1 cellular context compared by ENCODE assay signal in the genomic region with DNA sequence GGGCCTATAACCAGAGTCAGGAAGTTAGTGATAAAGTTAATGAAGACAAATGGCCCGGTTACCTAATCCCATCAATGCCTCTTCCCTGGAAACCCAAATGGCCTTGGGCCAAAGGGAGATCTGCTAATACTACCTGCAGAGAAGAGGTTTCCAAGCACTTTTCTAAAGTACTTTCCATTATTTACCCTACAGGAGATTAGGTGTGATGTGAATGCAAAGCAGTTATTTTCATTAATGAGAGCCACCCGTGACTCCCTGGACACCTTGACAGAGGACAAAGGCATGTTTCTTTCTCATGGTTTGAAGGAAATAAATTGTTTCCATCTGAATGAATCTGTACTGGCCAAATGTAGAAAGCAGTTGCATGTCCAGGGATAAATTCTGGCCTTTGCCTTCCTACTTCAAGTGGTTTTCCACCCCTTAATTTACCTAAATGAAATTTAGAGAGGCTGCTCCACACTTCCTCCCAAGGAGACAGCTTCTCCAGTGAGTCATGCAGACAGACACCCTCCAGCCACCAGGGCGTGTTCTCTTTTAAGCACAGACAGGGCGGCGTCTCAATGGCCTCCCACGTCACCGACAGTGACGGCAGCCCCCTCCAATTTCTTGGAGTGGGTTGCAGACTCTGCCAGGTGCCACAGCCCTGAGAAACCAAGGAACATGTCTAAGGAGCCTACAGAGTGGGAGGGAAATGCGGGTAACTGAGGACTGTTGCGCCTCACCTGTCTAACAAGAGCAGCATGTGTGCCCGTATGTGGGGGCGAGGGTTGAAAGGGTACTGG.
TF ChIP-seq lines count a peak whose summit lies in the region.

No MANE protein-coding gene starts in this region.

TF ChIP-seq in HEK293, 187 proteins besides CTCF, POLR2A, EP300 and RAD21 (continued from another document and continues in another):
- TF ChIP-seq, protein P1, sequence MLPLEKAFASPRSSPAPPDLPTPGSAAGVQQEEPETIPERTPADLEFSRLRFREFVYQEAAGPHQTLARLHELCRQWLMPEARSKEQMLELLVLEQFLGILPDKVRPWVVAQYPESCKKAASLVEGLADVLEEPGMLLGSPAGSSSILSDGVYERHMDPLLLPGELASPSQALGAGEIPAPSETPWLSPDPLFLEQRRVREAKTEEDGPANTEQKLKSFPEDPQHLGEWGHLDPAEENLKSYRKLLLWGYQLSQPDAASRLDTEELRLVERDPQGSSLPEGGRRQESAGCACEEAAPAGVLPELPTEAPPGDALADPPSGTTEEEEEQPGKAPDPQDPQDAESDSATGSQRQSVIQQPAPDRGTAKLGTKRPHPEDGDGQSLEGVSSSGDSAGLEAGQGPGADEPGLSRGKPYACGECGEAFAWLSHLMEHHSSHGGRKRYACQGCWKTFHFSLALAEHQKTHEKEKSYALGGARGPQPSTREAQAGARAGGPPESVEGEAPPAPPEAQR (tag by site-specific recombination; IDR thresholded peaks at IDR 0.05) = no peak
- TF ChIP-seq, protein P2, sequence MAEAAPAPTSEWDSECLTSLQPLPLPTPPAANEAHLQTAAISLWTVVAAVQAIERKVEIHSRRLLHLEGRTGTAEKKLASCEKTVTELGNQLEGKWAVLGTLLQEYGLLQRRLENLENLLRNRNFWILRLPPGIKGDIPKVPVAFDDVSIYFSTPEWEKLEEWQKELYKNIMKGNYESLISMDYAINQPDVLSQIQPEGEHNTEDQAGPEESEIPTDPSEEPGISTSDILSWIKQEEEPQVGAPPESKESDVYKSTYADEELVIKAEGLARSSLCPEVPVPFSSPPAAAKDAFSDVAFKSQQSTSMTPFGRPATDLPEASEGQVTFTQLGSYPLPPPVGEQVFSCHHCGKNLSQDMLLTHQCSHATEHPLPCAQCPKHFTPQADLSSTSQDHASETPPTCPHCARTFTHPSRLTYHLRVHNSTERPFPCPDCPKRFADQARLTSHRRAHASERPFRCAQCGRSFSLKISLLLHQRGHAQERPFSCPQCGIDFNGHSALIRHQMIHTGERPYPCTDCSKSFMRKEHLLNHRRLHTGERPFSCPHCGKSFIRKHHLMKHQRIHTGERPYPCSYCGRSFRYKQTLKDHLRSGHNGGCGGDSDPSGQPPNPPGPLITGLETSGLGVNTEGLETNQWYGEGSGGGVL (tag by site-specific recombination; IDR thresholded peaks at IDR 0.05) = no peak
- no peak for TF ChIP-seq ZNF791 (tag by site-specific recombination; IDR thresholded peaks at IDR 0.05)
- TF ChIP-seq, protein P3, sequence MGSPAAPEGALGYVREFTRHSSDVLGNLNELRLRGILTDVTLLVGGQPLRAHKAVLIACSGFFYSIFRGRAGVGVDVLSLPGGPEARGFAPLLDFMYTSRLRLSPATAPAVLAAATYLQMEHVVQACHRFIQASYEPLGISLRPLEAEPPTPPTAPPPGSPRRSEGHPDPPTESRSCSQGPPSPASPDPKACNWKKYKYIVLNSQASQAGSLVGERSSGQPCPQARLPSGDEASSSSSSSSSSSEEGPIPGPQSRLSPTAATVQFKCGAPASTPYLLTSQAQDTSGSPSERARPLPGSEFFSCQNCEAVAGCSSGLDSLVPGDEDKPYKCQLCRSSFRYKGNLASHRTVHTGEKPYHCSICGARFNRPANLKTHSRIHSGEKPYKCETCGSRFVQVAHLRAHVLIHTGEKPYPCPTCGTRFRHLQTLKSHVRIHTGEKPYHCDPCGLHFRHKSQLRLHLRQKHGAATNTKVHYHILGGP (tag by site-specific recombination; IDR thresholded peaks at IDR 0.05) = peak; percentile 78
- no peak for TF ChIP-seq ZNF701 (tag by site-specific recombination; IDR thresholded peaks at IDR 0.05)
- TF ChIP-seq, protein P4, sequence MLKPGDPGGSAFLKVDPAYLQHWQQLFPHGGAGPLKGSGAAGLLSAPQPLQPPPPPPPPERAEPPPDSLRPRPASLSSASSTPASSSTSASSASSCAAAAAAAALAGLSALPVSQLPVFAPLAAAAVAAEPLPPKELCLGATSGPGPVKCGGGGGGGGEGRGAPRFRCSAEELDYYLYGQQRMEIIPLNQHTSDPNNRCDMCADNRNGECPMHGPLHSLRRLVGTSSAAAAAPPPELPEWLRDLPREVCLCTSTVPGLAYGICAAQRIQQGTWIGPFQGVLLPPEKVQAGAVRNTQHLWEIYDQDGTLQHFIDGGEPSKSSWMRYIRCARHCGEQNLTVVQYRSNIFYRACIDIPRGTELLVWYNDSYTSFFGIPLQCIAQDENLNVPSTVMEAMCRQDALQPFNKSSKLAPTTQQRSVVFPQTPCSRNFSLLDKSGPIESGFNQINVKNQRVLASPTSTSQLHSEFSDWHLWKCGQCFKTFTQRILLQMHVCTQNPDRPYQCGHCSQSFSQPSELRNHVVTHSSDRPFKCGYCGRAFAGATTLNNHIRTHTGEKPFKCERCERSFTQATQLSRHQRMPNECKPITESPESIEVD (tag by site-specific recombination; IDR thresholded peaks at IDR 0.05) = peak; percentile 76
- peak; percentile 90 for TF ChIP-seq SP7 (tag by site-specific recombination; IDR thresholded peaks at IDR 0.05)
- no peak for TF ChIP-seq ZNF658 (tag by site-specific recombination; IDR thresholded peaks at IDR 0.05)
- TF ChIP-seq TCF7L2 (IDR thresholded peaks at IDR 0.05; ENCODE audit: borderline replicate concordance, low read depth, low read length) = peak; percentile 63; the same call in 1 of the 2 replicates
- TF ChIP-seq ZNF157 (tag by site-specific recombination; IDR thresholded peaks at IDR 0.05) = no peak
- TF ChIP-seq ZNF76 (tag by site-specific recombination; IDR thresholded peaks at IDR 0.05; ENCODE audit: borderline replicate concordance, low read depth) = no peak
- TF ChIP-seq MZF1 (tag by site-specific recombination; IDR thresholded peaks at IDR 0.05; ENCODE audit: borderline replicate concordance) = no peak
- no peak for TF ChIP-seq SCRT1 (tag by site-specific recombination; IDR thresholded peaks at IDR 0.05; ENCODE audit: borderline replicate concordance)
- TF ChIP-seq, protein P5, sequence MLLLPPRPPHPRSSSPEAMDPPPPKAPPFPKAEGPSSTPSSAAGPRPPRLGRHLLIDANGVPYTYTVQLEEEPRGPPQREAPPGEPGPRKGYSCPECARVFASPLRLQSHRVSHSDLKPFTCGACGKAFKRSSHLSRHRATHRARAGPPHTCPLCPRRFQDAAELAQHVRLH (tag by site-specific recombination; IDR thresholded peaks at IDR 0.05) = no peak
- no peak for TF ChIP-seq HOXD13 (CRISPR knock-in tag; IDR thresholded peaks at IDR 0.05; ENCODE audit: borderline replicate concordance)
- TF ChIP-seq ZNF404 (tag by site-specific recombination; IDR thresholded peaks at IDR 0.05) = no peak
- no peak for TF ChIP-seq ZBTB7A (tag by site-specific recombination; IDR thresholded peaks at IDR 0.05; ENCODE audit: low read depth)
- no peak for TF ChIP-seq ZNF473 (tag by site-specific recombination; IDR thresholded peaks at IDR 0.05)
- TF ChIP-seq PRDM1 (tag by site-specific recombination; IDR thresholded peaks at IDR 0.05) = 0 out of 2 replicates have a peak, but pooled peaks have one; percentile 15
- no peak for TF ChIP-seq ZNF23 (tag by site-specific recombination; IDR thresholded peaks at IDR 0.05; ENCODE audit: borderline replicate concordance)
- TF ChIP-seq ZNF19 (tag by site-specific recombination; IDR thresholded peaks at IDR 0.05; ENCODE audit: low read depth) = no peak
- TF ChIP-seq, protein P6, sequence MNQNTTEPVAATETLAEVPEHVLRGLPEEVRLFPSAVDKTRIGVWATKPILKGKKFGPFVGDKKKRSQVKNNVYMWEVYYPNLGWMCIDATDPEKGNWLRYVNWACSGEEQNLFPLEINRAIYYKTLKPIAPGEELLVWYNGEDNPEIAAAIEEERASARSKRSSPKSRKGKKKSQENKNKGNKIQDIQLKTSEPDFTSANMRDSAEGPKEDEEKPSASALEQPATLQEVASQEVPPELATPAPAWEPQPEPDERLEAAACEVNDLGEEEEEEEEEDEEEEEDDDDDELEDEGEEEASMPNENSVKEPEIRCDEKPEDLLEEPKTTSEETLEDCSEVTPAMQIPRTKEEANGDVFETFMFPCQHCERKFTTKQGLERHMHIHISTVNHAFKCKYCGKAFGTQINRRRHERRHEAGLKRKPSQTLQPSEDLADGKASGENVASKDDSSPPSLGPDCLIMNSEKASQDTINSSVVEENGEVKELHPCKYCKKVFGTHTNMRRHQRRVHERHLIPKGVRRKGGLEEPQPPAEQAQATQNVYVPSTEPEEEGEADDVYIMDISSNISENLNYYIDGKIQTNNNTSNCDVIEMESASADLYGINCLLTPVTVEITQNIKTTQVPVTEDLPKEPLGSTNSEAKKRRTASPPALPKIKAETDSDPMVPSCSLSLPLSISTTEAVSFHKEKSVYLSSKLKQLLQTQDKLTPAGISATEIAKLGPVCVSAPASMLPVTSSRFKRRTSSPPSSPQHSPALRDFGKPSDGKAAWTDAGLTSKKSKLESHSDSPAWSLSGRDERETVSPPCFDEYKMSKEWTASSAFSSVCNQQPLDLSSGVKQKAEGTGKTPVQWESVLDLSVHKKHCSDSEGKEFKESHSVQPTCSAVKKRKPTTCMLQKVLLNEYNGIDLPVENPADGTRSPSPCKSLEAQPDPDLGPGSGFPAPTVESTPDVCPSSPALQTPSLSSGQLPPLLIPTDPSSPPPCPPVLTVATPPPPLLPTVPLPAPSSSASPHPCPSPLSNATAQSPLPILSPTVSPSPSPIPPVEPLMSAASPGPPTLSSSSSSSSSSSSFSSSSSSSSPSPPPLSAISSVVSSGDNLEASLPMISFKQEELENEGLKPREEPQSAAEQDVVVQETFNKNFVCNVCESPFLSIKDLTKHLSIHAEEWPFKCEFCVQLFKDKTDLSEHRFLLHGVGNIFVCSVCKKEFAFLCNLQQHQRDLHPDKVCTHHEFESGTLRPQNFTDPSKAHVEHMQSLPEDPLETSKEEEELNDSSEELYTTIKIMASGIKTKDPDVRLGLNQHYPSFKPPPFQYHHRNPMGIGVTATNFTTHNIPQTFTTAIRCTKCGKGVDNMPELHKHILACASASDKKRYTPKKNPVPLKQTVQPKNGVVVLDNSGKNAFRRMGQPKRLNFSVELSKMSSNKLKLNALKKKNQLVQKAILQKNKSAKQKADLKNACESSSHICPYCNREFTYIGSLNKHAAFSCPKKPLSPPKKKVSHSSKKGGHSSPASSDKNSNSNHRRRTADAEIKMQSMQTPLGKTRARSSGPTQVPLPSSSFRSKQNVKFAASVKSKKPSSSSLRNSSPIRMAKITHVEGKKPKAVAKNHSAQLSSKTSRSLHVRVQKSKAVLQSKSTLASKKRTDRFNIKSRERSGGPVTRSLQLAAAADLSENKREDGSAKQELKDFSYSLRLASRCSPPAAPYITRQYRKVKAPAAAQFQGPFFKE (tag by site-specific recombination; IDR thresholded peaks at IDR 0.05; ENCODE audit: borderline replicate concordance) = no peak
- TF ChIP-seq ZNF558 (tag by site-specific recombination; IDR thresholded peaks at IDR 0.05) = no peak
- TF ChIP-seq, protein P7, sequence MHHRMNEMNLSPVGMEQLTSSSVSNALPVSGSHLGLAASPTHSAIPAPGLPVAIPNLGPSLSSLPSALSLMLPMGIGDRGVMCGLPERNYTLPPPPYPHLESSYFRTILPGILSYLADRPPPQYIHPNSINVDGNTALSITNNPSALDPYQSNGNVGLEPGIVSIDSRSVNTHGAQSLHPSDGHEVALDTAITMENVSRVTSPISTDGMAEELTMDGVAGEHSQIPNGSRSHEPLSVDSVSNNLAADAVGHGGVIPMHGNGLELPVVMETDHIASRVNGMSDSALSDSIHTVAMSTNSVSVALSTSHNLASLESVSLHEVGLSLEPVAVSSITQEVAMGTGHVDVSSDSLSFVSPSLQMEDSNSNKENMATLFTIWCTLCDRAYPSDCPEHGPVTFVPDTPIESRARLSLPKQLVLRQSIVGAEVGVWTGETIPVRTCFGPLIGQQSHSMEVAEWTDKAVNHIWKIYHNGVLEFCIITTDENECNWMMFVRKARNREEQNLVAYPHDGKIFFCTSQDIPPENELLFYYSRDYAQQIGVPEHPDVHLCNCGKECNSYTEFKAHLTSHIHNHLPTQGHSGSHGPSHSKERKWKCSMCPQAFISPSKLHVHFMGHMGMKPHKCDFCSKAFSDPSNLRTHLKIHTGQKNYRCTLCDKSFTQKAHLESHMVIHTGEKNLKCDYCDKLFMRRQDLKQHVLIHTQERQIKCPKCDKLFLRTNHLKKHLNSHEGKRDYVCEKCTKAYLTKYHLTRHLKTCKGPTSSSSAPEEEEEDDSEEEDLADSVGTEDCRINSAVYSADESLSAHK (tag by site-specific recombination; IDR thresholded peaks at IDR 0.05) = peak; percentile 54
- no peak for TF ChIP-seq ZNF548 (tag by site-specific recombination; IDR thresholded peaks at IDR 0.05)
- no peak for TF ChIP-seq ZNF549 (tag by site-specific recombination; IDR thresholded peaks at IDR 0.05)
- no peak for TF ChIP-seq ZNF837 (tag by site-specific recombination; IDR thresholded peaks at IDR 0.05)
- TF ChIP-seq SALL2 (tag by site-specific recombination; IDR thresholded peaks at IDR 0.05; ENCODE audit: borderline replicate concordance) = no peak
- TF ChIP-seq, protein P8, sequence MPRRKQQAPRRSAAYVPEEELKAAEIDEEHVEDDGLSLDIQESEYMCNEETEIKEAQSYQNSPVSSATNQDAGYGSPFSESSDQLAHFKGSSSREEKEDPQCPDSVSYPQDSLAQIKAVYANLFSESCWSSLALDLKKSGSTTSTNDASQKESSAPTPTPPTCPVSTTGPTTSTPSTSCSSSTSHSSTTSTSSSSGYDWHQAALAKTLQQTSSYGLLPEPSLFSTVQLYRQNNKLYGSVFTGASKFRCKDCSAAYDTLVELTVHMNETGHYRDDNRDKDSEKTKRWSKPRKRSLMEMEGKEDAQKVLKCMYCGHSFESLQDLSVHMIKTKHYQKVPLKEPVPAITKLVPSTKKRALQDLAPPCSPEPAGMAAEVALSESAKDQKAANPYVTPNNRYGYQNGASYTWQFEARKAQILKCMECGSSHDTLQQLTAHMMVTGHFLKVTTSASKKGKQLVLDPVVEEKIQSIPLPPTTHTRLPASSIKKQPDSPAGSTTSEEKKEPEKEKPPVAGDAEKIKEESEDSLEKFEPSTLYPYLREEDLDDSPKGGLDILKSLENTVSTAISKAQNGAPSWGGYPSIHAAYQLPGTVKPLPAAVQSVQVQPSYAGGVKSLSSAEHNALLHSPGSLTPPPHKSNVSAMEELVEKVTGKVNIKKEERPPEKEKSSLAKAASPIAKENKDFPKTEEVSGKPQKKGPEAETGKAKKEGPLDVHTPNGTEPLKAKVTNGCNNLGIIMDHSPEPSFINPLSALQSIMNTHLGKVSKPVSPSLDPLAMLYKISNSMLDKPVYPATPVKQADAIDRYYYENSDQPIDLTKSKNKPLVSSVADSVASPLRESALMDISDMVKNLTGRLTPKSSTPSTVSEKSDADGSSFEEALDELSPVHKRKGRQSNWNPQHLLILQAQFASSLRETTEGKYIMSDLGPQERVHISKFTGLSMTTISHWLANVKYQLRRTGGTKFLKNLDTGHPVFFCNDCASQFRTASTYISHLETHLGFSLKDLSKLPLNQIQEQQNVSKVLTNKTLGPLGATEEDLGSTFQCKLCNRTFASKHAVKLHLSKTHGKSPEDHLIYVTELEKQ (tag by site-specific recombination; IDR thresholded peaks at IDR 0.05; ENCODE audit: borderline replicate concordance) = 0 out of 2 replicates have a peak, but pooled peaks have one; percentile 51
- no peak for TF ChIP-seq ZNF433 (tag by site-specific recombination; IDR thresholded peaks at IDR 0.05; ENCODE audit: low read depth)
- TF ChIP-seq, protein P9, sequence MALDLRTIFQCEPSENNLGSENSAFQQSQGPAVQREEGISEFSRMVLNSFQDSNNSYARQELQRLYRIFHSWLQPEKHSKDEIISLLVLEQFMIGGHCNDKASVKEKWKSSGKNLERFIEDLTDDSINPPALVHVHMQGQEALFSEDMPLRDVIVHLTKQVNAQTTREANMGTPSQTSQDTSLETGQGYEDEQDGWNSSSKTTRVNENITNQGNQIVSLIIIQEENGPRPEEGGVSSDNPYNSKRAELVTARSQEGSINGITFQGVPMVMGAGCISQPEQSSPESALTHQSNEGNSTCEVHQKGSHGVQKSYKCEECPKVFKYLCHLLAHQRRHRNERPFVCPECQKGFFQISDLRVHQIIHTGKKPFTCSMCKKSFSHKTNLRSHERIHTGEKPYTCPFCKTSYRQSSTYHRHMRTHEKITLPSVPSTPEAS (tag by site-specific recombination; IDR thresholded peaks at IDR 0.05) = no peak
- TF ChIP-seq ZNF311 (tag by site-specific recombination; IDR thresholded peaks at IDR 0.05; ENCODE audit: borderline replicate concordance) = no peak
- no peak for TF ChIP-seq ZNF24 (tag by site-specific recombination; IDR thresholded peaks at IDR 0.05)
- TF ChIP-seq ZNF266 (tag by site-specific recombination; IDR thresholded peaks at IDR 0.05; ENCODE audit: low read depth) = no peak
